Comparison of ENCODE assay signal across 1 cellular context in genomic region chr1:15272009-15272781, GRCh38.
TF ChIP-seq lines count a peak whose summit lies in the region.

No MANE protein-coding gene starts in this region.

TF ChIP-seq in GM12878, 131 proteins besides CTCF, POLR2A, EP300 and RAD21 (continued from another document):
- TF ChIP-seq ETV6 (conservative IDR thresholded peaks at IDR 0.05 in 1 of 2, IDR thresholded peaks at IDR 0.05 in 1 of 2; ENCODE audit: borderline replicate concordance in 1 of 2, low read depth in 1 of 2) (0 out of 4 replicates have a peak, but pooled peaks of 1 of the 2 experiments have one; percentile 17), CHD4 (IDR thresholded peaks at IDR 0.05) (no peak), IKZF2 (IDR thresholded peaks at IDR 0.05) (0 out of 4 replicates have a peak, but pooled peaks of 1 of the 2 experiments have one; percentile 9), RB1 (IDR thresholded peaks at IDR 0.05; ENCODE audit: borderline replicate concordance) (0 out of 2 replicates have a peak, but pooled peaks have one; percentile 21), SMARCA5 (IDR thresholded peaks at IDR 0.05) (peak; percentile 42; the same call in 1 of the 2 replicates), IKZF1 (conservative IDR thresholded peaks at IDR 0.05) (peak; percentile 47; the same call in 1 of the 2 replicates), SMC3 (IDR thresholded peaks at IDR 0.05; ENCODE audit: borderline replicate concordance, low read length) (peak; percentile 94), PAX8 (IDR thresholded peaks at IDR 0.05) (no peak), NBN (IDR thresholded peaks at IDR 0.05) (0 out of 2 replicates have a peak, but pooled peaks have one; percentile 31), POU2F2 (IDR thresholded peaks at IDR 0.05; ENCODE audit: borderline replicate concordance, low read depth, low read length) (no peak), BHLHE40 (IDR thresholded peaks at IDR 0.05; ENCODE audit: borderline replicate concordance in 1 of 2, low read depth in 2 of 2, low read length in 1 of 2) (no peak), FOXK2 (IDR thresholded peaks at IDR 0.05) (no peak), IRF4 (IDR thresholded peaks at IDR 0.05; ENCODE audit: low read depth, low read length) (peak; percentile 64; the same call in 1 of the 2 replicates), STAT1 (conservative IDR thresholded peaks at IDR 0.05) (peak; percentile 78; the same call in 1 of the 2 replicates)
